8 cellular contexts compared by ENCODE assay signal in genomic region chr14:75259510-75259855, GRCh38.
DNase-seq lines count a peak whose midpoint lies in the region; ATAC-seq lines count a peak whose summit lies in the region.

No MANE protein-coding gene starts in this region.

- DNase-seq in DMS79 treated with DMSO at 0.1 percent for 48 hours (lab: John Stamatoyannopoulos, UW): peak; percentile 80
- peak; percentile 35 to 52 for DNase-seq in Kasumi-1 (lab: John Stamatoyannopoulos, UW)
- DNase-seq in amniotic epithelial cell (ENCODE audit: low read depth): peak; percentile 57
- DNase-seq in inferior parietal cortex (ENCODE audit: extremely low spot score): peak; percentile 57
- DNase-seq in stimulated activated naive CD8-positive, alpha-beta T cell treated with anti-CD3 and anti-CD28 coated beads, Interleukin-15, amount 100 ng/mL, for 72 hours: no peak
- DNase-seq in NCI-H526 (lab: John Stamatoyannopoulos, UW): no peak

- peak overlapping the region; percentile 68 to 77 for H3K4me3 Mint-ChIP-seq in stimulated activated naive CD8-positive, alpha-beta T cell treated with anti-CD3 and anti-CD28 coated beads, Interleukin-15, amount 100 ng/mL, for 72 hours

- H3K27me3 Mint-ChIP-seq in stimulated activated naive CD8-positive, alpha-beta T cell treated with anti-CD3 and anti-CD28 coated beads, Interleukin-15, amount 100 ng/mL, for 72 hours: peaks cover 16% of the 10 kb centered on the region

- no peaks in the 10 kb centered on the region for H3K9me3 Mint-ChIP-seq in stimulated activated naive CD8-positive, alpha-beta T cell treated with anti-CD3 and anti-CD28 coated beads, Interleukin-15, amount 100 ng/mL, for 72 hours

- H3K4me1 Mint-ChIP-seq in stimulated activated naive CD8-positive, alpha-beta T cell treated with anti-CD3 and anti-CD28 coated beads, Interleukin-15, amount 100 ng/mL, for 72 hours: peaks cover 31% of the 10 kb centered on the region

- H3K27ac Mint-ChIP-seq in stimulated activated naive CD8-positive, alpha-beta T cell treated with anti-CD3 and anti-CD28 coated beads, Interleukin-15, amount 100 ng/mL, for 72 hours: peak overlapping the region; percentile 99

- ATAC-seq in stimulated activated naive CD8-positive, alpha-beta T cell treated with anti-CD3 and anti-CD28 coated beads, Interleukin-15, amount 100 ng/mL, for 72 hours: no peak
- ATAC-seq in GM19324 (IDR thresholded peaks at IDR 0.05; ENCODE audit: low FRiP score, unreplicated experiment): no peak
- ATAC-seq in GM18909 (IDR thresholded peaks at IDR 0.05; ENCODE audit: poor library complexity, unreplicated experiment): no peak

Comparison
In these comparisons a context has a peak if more than half of its experiments do, and no peak if none do; other contexts are left out.
1. DNase-seq: peak in DMS79 treated with DMSO at 0.1 percent for 48 hours (single experiment), Kasumi-1 (2 of 2), amniotic epithelial cell (single experiment) and inferior parietal cortex (single experiment); none in stimulated activated naive CD8-positive, alpha-beta T cell treated with anti-CD3 and anti-CD28 coated beads, Interleukin-15, amount 100 ng/mL, for 72 hours (0 of 2) and NCI-H526 (0 of 2).